1 cellular context compared by ENCODE assay signal in genomic region chr19:17931532-17932191, GRCh38.
TF ChIP-seq lines count a peak whose summit lies in the region.

No MANE protein-coding gene starts in this region.

TF ChIP-seq in K562, 482 proteins besides CTCF, POLR2A, EP300 and RAD21:
- TF ChIP-seq TEAD1 (CRISPR knock-in tag; IDR thresholded peaks at IDR 0.05) (no peak), RBFOX2 (IDR thresholded peaks at IDR 0.05; ENCODE audit: low read depth, low read length) (no peak), THAP7 (CRISPR knock-in tag; IDR thresholded peaks at IDR 0.05) (no peak), PBX2 (CRISPR knock-in tag; IDR thresholded peaks at IDR 0.05; ENCODE audit: low read depth) (no peak), PBX2 (tag; conservative IDR thresholded peaks at IDR 0.05; ENCODE audit: low read depth) (no peak), ZMIZ1 (IDR thresholded peaks at IDR 0.05; ENCODE audit: low read depth in 2 of 2, low read length in 2 of 2) (no peak)
